In genomic region chr7:128957613-128958012, GRCh38 we compare ENCODE assay signal across 29 cellular contexts. TPM values are rescaled to one million over a fixed set of nuclear protein-coding genes. Genes with fewer than 3 reads are reported as not detected.
A peak's percentile ranks its signal among the peaks of the same experiment; 100 is the strongest.
DNase-seq lines count a peak whose midpoint lies in the region; ATAC-seq and TF ChIP-seq lines count a peak whose summit lies in the region.
"Had no signal": no experiment of that assay in that cellular context is flagged by ENCODE, and none has a peak within 500 bp of the region (broad histone marks: within the 10 kb centered on the region; RNA-seq: fewer than 3 reads in every experiment).

No MANE protein-coding gene starts in this region.

- H3K36me3 ChIP-seq in smooth muscle cell (ENCODE audit: low read depth), result peaks cover 20% of the 10 kb centered on the region
- H3K36me3 ChIP-seq in OCI-LY7 (ENCODE audit: insufficient read depth, low read length), result peaks cover 90% of the 10 kb centered on the region

- H3K27ac ChIP-seq in smooth muscle cell (ENCODE audit: low read depth) (peak overlapping the region; percentile 19), OCI-LY7 (ENCODE audit: low read depth, low read length, poor library complexity, severe bottlenecking) (no peak overlapping the region)
- H3K27ac ChIP-seq: A549, dorsolateral prefrontal cortex, heart left ventricle, KMS-11, lower lobe of right lung, parathyroid adenoma, right lobe of liver, thyroid gland had no signal

- no peak overlapping the region for H3K4me3 Mint-ChIP-seq in activated CD8-positive, alpha-beta T cell treated with anti-CD3 and anti-CD28 coated beads, Interleukin-2, amount 10 ng/mL, durations not matched to agents 7 days and 5 days
- no peak overlapping the region for H3K4me3 Mint-ChIP-seq in activated CD8-positive, alpha-beta T cell treated with anti-CD3 and anti-CD28 coated beads for 36 hours
- H3K4me3 Mint-ChIP-seq: activated CD4-positive, alpha-beta T cell treated with anti-CD3 and anti-CD28 coated beads, Interleukin-2, amount 10 ng/mL, durations not matched to agents 7 days and 5 days; brain; CD8-positive, alpha-beta memory T cell; nephron progenitor cell had no signal

- H3K36me3 Mint-ChIP-seq in activated CD8-positive, alpha-beta T cell treated with anti-CD3 and anti-CD28 coated beads, Interleukin-2, amount 10 ng/mL, durations not matched to agents 7 days and 5 days (ENCODE audit: low read depth), result peaks cover 59% of the 10 kb centered on the region
- peaks cover 46% of the 10 kb centered on the region for H3K36me3 Mint-ChIP-seq in activated CD8-positive, alpha-beta T cell treated with anti-CD3 and anti-CD28 coated beads for 36 hours (ENCODE audit: low read depth)

- H3K4me2 ChIP-seq in smooth muscle cell (no peak overlapping the region), OCI-LY7 (ENCODE audit: low read length) (no peak overlapping the region)
- H3K4me2 ChIP-seq: A549, KMS-11 had no signal

- no peak for DNase-seq in activated CD8-positive, alpha-beta T cell treated with anti-CD3 and anti-CD28 coated beads, Interleukin-2, amount 10 ng/mL, durations not matched to agents 7 days and 5 days
- DNase-seq in activated CD8-positive, alpha-beta T cell treated with anti-CD3 and anti-CD28 coated beads for 36 hours, result no peak
- DNase-seq in LNCaP clone FGC (ENCODE audit: low read depth), result peak; percentile 76
- no peak for DNase-seq in smooth muscle cell (lab: John Stamatoyannopoulos, UW; ENCODE audit: unreplicated experiment)
- no peak for DNase-seq in OCI-LY7 (ENCODE audit: low spot score)
- no peak for DNase-seq in NCI-H2227 (lab: John Stamatoyannopoulos, UW; ENCODE audit: unreplicated experiment)
- no peak for DNase-seq in activated CD8-positive, alpha-beta memory T cell treated with anti-CD3 and anti-CD28 coated beads, Interleukin-2, amount 50 U/mL, for 4 hours
- DNase-seq: activated CD4-positive, alpha-beta T cell treated with anti-CD3 and anti-CD28 coated beads, Interleukin-2, amount 10 ng/mL, durations not matched to agents 7 days and 5 days; activated CD8-positive, alpha-beta memory T cell treated with anti-CD3 and anti-CD28 coated beads, Interleukin-2, amount 50 U/mL, for 48 hours; CD8-positive, alpha-beta memory T cell; DMS153; dorsolateral prefrontal cortex; heart left ventricle; lower lobe of right lung; mucosa of descending colon; NCI-H1436 treated with DMSO at 0.1 percent for 48 hours; NCI-H2107; NCI-H446 treated with DMSO at 0.1 percent for 48 hours; NCI-H82; nephron progenitor cell; OCI-M1; right lobe of liver; stimulated activated naive CD4-positive, alpha-beta T cell treated with Interleukin-2 at 50 U/mL for 16 hours; thyroid gland had no signal

- H3K9ac ChIP-seq in smooth muscle cell (ENCODE audit: low read depth), result no peak overlapping the region
- H3K9ac ChIP-seq: KMS-11, parathyroid adenoma had no signal

- no peaks in the 10 kb centered on the region for H3K27me3 Mint-ChIP-seq in activated CD8-positive, alpha-beta T cell treated with anti-CD3 and anti-CD28 coated beads, Interleukin-2, amount 10 ng/mL, durations not matched to agents 7 days and 5 days (ENCODE audit: low read depth)
- H3K27me3 Mint-ChIP-seq in activated CD8-positive, alpha-beta T cell treated with anti-CD3 and anti-CD28 coated beads for 36 hours, result no peaks in the 10 kb centered on the region
- H3K27me3 Mint-ChIP-seq: activated CD4-positive, alpha-beta T cell treated with anti-CD3 and anti-CD28 coated beads, Interleukin-2, amount 10 ng/mL, durations not matched to agents 7 days and 5 days; brain; CD8-positive, alpha-beta memory T cell had no signal

- TF ChIP-seq CTCF in activated CD8-positive, alpha-beta T cell treated with anti-CD3 and anti-CD28 coated beads for 36 hours (IDR thresholded peaks at IDR 0.05), result no peak
- no peak for TF ChIP-seq CTCF in LNCaP clone FGC (IDR thresholded peaks at IDR 0.05; ENCODE audit: control insufficient read depth, extremely low read depth, insufficient read depth)
- no peak for TF ChIP-seq CTCF in smooth muscle cell (IDR thresholded peaks at IDR 0.05; ENCODE audit: borderline replicate concordance, insufficient read depth, poor library complexity, severe bottlenecking)
- no peak for TF ChIP-seq CTCF in OCI-LY7 (conservative IDR thresholded peaks at IDR 0.05; ENCODE audit: low read length)

- H3K79me2 ChIP-seq in smooth muscle cell (ENCODE audit: low read depth) (no peaks in the 10 kb centered on the region), OCI-LY7 (ENCODE audit: insufficient read depth, low read depth, low read length) (no peaks in the 10 kb centered on the region)
- H3K79me2 ChIP-seq: parathyroid adenoma had no signal

- CTCF ChIA-PET in activated CD8-positive, alpha-beta T cell treated with anti-CD3 and anti-CD28 coated beads, Interleukin-2, amount 10 ng/mL, durations not matched to agents 7 days and 5 days (lab: Charles Lee), result interaction anchor here (1.4 kb wide), 1 partner anchor 10 kb away, joined by 4 read pairs; no protein-coding TSS in a partner anchor
- CTCF ChIA-PET in activated CD8-positive, alpha-beta T cell treated with anti-CD3 and anti-CD28 coated beads for 36 hours (lab: Charles Lee), result interaction anchor here (3.1 kb wide), 1 partner anchor 134 kb away, joined by 10 read pairs; no protein-coding TSS in a partner anchor
- CTCF ChIA-PET in OCI-LY7 (lab: Charles Lee; ENCODE audit: unreplicated experiment), result no interaction called here

- H3K4me3 ChIP-seq in LNCaP clone FGC (ENCODE audit: low read depth, low read length) (peak overlapping the region; percentile 8; the same call in 1 of the 2 replicates), smooth muscle cell (no peak overlapping the region), OCI-LY7 (ENCODE audit: low read depth, low read length, poor library complexity, severe bottlenecking) (no peak overlapping the region)
- H3K4me3 ChIP-seq: A549, dorsolateral prefrontal cortex, heart left ventricle, lower lobe of right lung, mucosa of descending colon, right lobe of liver, thyroid gland had no signal

- no peaks in the 10 kb centered on the region for H3F3A ChIP-seq in smooth muscle cell (ENCODE audit: low read depth)

- H2AFZ ChIP-seq in smooth muscle cell (ENCODE audit: low read depth) (no peak overlapping the region), OCI-LY7 (ENCODE audit: low read length) (no peak overlapping the region)
- H2AFZ ChIP-seq: parathyroid adenoma had no signal

- H3K4me1 Mint-ChIP-seq in activated CD8-positive, alpha-beta T cell treated with anti-CD3 and anti-CD28 coated beads, Interleukin-2, amount 10 ng/mL, durations not matched to agents 7 days and 5 days (ENCODE audit: low read depth), result no peaks in the 10 kb centered on the region
- peaks cover 27% of the 10 kb centered on the region for H3K4me1 Mint-ChIP-seq in activated CD8-positive, alpha-beta T cell treated with anti-CD3 and anti-CD28 coated beads for 36 hours (ENCODE audit: low read depth)
- H3K4me1 Mint-ChIP-seq: brain; CD8-positive, alpha-beta memory T cell had no signal

- no peaks in the 10 kb centered on the region for H3K4me1 ChIP-seq in smooth muscle cell (ENCODE audit: low read depth)
- H3K4me1 ChIP-seq in OCI-LY7 (ENCODE audit: insufficient read depth, low read length, poor library complexity, severe bottlenecking), result peaks cover 42% of the 10 kb centered on the region
- H3K4me1 ChIP-seq: A549, heart left ventricle, lower lobe of right lung, parathyroid adenoma, right lobe of liver, thyroid gland had no signal

- H3K9me3 ChIP-seq in smooth muscle cell (replicated peaks; ENCODE audit: low read depth), result no peaks in the 10 kb centered on the region
- H3K9me3 ChIP-seq in OCI-LY7 (ENCODE audit: low read length), result no peaks in the 10 kb centered on the region
- H3K9me3 ChIP-seq: A549, heart left ventricle, lower lobe of right lung, mucosa of descending colon, right lobe of liver, thyroid gland had no signal

- no peaks in the 10 kb centered on the region for H3K9me2 ChIP-seq in OCI-LY7 (ENCODE audit: insufficient read depth, low read length)

- no peak for ATAC-seq in activated CD8-positive, alpha-beta T cell treated with anti-CD3 and anti-CD28 coated beads, Interleukin-2, amount 10 ng/mL, durations not matched to agents 7 days and 5 days
- ATAC-seq in activated CD8-positive, alpha-beta T cell treated with anti-CD3 and anti-CD28 coated beads for 36 hours, result no peak
- peak; percentile 49 for ATAC-seq in esophagus mucosa
- ATAC-seq: A549, heart left ventricle, mucosa of descending colon, right lobe of liver had no signal

- H4K20me1 ChIP-seq in smooth muscle cell (ENCODE audit: low read depth) (peaks cover 7% of the 10 kb centered on the region), OCI-LY7 (ENCODE audit: insufficient read depth, low read length) (no peaks in the 10 kb centered on the region)

- H3K9me3 Mint-ChIP-seq in activated CD8-positive, alpha-beta T cell treated with anti-CD3 and anti-CD28 coated beads, Interleukin-2, amount 10 ng/mL, durations not matched to agents 7 days and 5 days (ENCODE audit: insufficient read depth), result no peaks in the 10 kb centered on the region
- no peaks in the 10 kb centered on the region for H3K9me3 Mint-ChIP-seq in activated CD8-positive, alpha-beta T cell treated with anti-CD3 and anti-CD28 coated beads for 36 hours
- H3K9me3 Mint-ChIP-seq: activated CD4-positive, alpha-beta T cell treated with anti-CD3 and anti-CD28 coated beads, Interleukin-2, amount 10 ng/mL, durations not matched to agents 7 days and 5 days; brain; CD8-positive, alpha-beta memory T cell; nephron progenitor cell had no signal

- H3K27me3 ChIP-seq in smooth muscle cell (ENCODE audit: low read depth), result no peaks in the 10 kb centered on the region
- H3K27me3 ChIP-seq: dorsolateral prefrontal cortex, heart left ventricle, right lobe of liver, thyroid gland had no signal

- intact Hi-C loops in activated CD8-positive, alpha-beta T cell treated with anti-CD3 and anti-CD28 coated beads for 36 hours (cut with micrococcal nuclease), result no loop called here
- intact Hi-C loops in OCI-LY7 (cut with micrococcal nuclease; ENCODE audit: unreplicated experiment), result loop anchor here (5.0 kb wide), 1 partner anchor 95 kb away; no protein-coding TSS in a partner anchor

- H3K27ac Mint-ChIP-seq in activated CD8-positive, alpha-beta T cell treated with anti-CD3 and anti-CD28 coated beads, Interleukin-2, amount 10 ng/mL, durations not matched to agents 7 days and 5 days, result peak overlapping the region; percentile 20
- no peak overlapping the region for H3K27ac Mint-ChIP-seq in activated CD8-positive, alpha-beta T cell treated with anti-CD3 and anti-CD28 coated beads for 36 hours
- H3K27ac Mint-ChIP-seq: activated CD4-positive, alpha-beta T cell treated with anti-CD3 and anti-CD28 coated beads, Interleukin-2, amount 10 ng/mL, durations not matched to agents 7 days and 5 days; brain; nephron progenitor cell had no signal

- 84% methylated on average over 4 of the region's 4 CpGs for WGBS in smooth muscle cell (ENCODE audit: low lambda C conversion rate)

- POLR2A ChIA-PET in activated CD8-positive, alpha-beta T cell treated with anti-CD3 and anti-CD28 coated beads, Interleukin-2, amount 10 ng/mL, durations not matched to agents 7 days and 5 days (lab: Charles Lee), result no interaction called here
- POLR2A ChIA-PET in activated CD8-positive, alpha-beta T cell treated with anti-CD3 and anti-CD28 coated beads for 36 hours (lab: Charles Lee), result interaction anchor here (1.2 kb wide), 1 partner anchor 10 kb away, joined by 6 read pairs; no protein-coding TSS in a partner anchor
- POLR2A ChIA-PET in OCI-LY7 (lab: Charles Lee), result interaction anchor here (1.5 to 1.6 kb wide), 2 partner anchors 9 to 18 kb away, joined by 3 to 8 read pairs; no protein-coding TSS in a partner anchor

- BruUV-seq in OCI-LY7 (replicated peaks; lab: Mats Ljungman, UMichigan), result no TSS peak

RNA-seq across cellular contexts. Expression of gene IRF5, which starts 19.9 kb away (rescaled TPM):
- 1 to 10 TPM; 7.4 to 8.0 TPM for total RNA-seq in activated CD8-positive, alpha-beta T cell treated with anti-CD3 and anti-CD28 coated beads, Interleukin-2, amount 10 ng/mL, durations not matched to agents 7 days and 5 days
- total RNA-seq in activated CD8-positive, alpha-beta T cell treated with anti-CD3 and anti-CD28 coated beads for 36 hours, result 1 to 10 TPM; 6.5 to 7.7 TPM
- 15.7 TPM for total RNA-seq in esophagus mucosa
- total RNA-seq in smooth muscle cell, result 0.76 and 1.2 TPM in 2 replicates
- polyA plus RNA-seq in smooth muscle cell, result 0.35 TPM in 1 of 2 replicates, not detected in the other
- 3.9 and 8.2 TPM in 2 replicates for total RNA-seq in OCI-LY7 (2014; rRNA removed; shearing (Covaris generic))
- total RNA-seq in OCI-LY7 (2022), result 15.8 and 21.9 TPM in 2 replicates

RNA-seq across cellular contexts. Expression of gene KCP, which starts 47.1 kb away (rescaled TPM):
- total RNA-seq in activated CD8-positive, alpha-beta T cell treated with anti-CD3 and anti-CD28 coated beads, Interleukin-2, amount 10 ng/mL, durations not matched to agents 7 days and 5 days, result under 1 TPM in 1 of 2 experiments, not detected in 1; 0.21 TPM
- total RNA-seq in activated CD8-positive, alpha-beta T cell treated with anti-CD3 and anti-CD28 coated beads for 36 hours, result not detected
- total RNA-seq in esophagus mucosa (1.8 TPM), smooth muscle cell (0.99 and 3.1 TPM in 2 replicates), OCI-LY7 (2022) (1.4 TPM in 2 replicates)
- 4.5 and 6.2 TPM in 2 replicates for polyA plus RNA-seq in smooth muscle cell
- 0.90 and 2.3 TPM in 2 replicates for total RNA-seq in OCI-LY7 (2014; rRNA removed; shearing (Covaris generic))
- polyA plus RNA-seq: CD8-positive, alpha-beta memory T cell had no signal
